In the genomic region with DNA sequence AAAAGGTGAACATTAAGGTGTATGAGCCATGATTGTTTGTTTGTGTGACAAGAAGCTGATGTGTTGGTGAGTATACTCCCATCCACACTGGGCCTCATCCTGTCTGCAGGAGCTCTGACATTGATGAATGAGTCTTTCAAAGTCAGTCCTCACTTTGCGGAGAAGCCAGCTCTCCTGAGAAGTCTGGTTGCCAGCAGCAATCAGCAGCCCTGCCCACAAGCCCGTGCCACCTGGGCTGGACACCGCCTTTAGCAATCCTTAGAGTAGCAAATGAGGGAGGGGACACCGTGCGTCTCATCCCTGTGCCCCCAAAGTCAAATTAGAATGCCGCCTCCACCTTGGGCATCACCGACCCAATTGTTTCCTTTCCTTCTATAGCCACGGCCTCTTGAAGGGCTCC, we compare ENCODE assay signal across 27 cellular contexts.
DNase-seq lines count a peak whose midpoint lies in the region; ATAC-seq, FAIRE-seq and TF ChIP-seq lines count a peak whose summit lies in the region.
"Had no signal": no experiment of that assay in that cellular context is flagged by ENCODE, and none has a peak within 500 bp of the region (broad histone marks: within the 10 kb centered on the region; RNA-seq: fewer than 3 reads in every experiment).

No MANE protein-coding gene starts in this region.

- TF ChIP-seq CTCF in K562 (IDR thresholded peaks at IDR 0.05 in 2 of 3, conservative IDR thresholded peaks at IDR 0.05 in 1 of 3; ENCODE audit: insufficient read depth in 2 of 3, low read depth in 1 of 3, low read length in 3 of 3) (no peak), esophagus squamous epithelium (IDR thresholded peaks at IDR 0.05) (no peak), spleen (IDR thresholded peaks at IDR 0.05 in 8 of 11, conservative IDR thresholded peaks at IDR 0.05 in 3 of 11) (no peak), body of pancreas (IDR thresholded peaks at IDR 0.05) (no peak)

- TF ChIP-seq EP300 in K562 (IDR thresholded peaks at IDR 0.05; ENCODE audit: low read length) = no peak

- no peak overlapping the region for H3K4me2 ChIP-seq in K562 (ENCODE audit: insufficient read depth, low read length)
- H3K4me2 ChIP-seq: A549 had no signal

- FAIRE-seq in K562 (lab: Jason Lieb, UNC) = no peak
- FAIRE-seq: A549, G401.6, GM12878, GM18507, H1 had no signal

- H3K36me3 ChIP-seq in K562 (ENCODE audit: control insufficient read depth, insufficient read depth, low read length) = no peaks in the 10 kb centered on the region
- H3K36me3 ChIP-seq in esophagus squamous epithelium = no peaks in the 10 kb centered on the region
- no peaks in the 10 kb centered on the region for H3K36me3 ChIP-seq in spleen
- H3K36me3 ChIP-seq in body of pancreas (replicated peaks in 1 of 2; ENCODE audit: insufficient read depth in 1 of 2, low read depth in 2 of 2) = no peaks in the 10 kb centered on the region
- H3K36me3 ChIP-seq: BE2C; BLaER1 treated with 17β-estradiol and CSF1 and Interleukin-3, amounts not matched to agents 10 nM and 100 nM had no signal

- H4K20me1 ChIP-seq in K562 (replicated peaks; ENCODE audit: control insufficient read depth, insufficient read depth, low read length) = peaks cover under 1% of the 10 kb centered on the region; the same call in 1 of the 2 replicates
- H4K20me1 ChIP-seq: BLaER1 treated with 17β-estradiol and CSF1 and Interleukin-3, amounts not matched to agents 10 nM and 100 nM had no signal

- no peak overlapping the region for H2AFZ ChIP-seq in K562 (ENCODE audit: low read depth, low read length)
- H2AFZ ChIP-seq: GM23248 had no signal

- no peaks in the 10 kb centered on the region for H3K79me2 ChIP-seq in K562 (ENCODE audit: control insufficient read depth, insufficient read depth, low read length)

- no peak for DNase-seq in HEK293T (ENCODE audit: extremely low spot score)
- DNase-seq in K562 (ENCODE audit: extremely low read depth in 1 of 4, low spot score in 3 of 4) = no peak
- no peak for DNase-seq in esophagus squamous epithelium (lab: John Stamatoyannopoulos, UW)
- DNase-seq in spleen = peak; percentile 64
- DNase-seq in body of pancreas = no peak
- no peak for DNase-seq in GF-D8 (lab: John Stamatoyannopoulos, UW)
- DNase-seq in H4 (ENCODE audit: low spot score) = no peak
- DNase-seq: 8988T; ACHN; AML-193; BE2C; Calu3; CD4-positive, alpha-beta T cell; CD8-positive, alpha-beta memory T cell; DMS153; DND-41; GM23248; H9; HFFc6 had no signal

- in situ Hi-C loops in K562 (cut with MboI) = no loop called here

- POLR2A ChIA-PET in HEK293T (lab: Yijun Ruan, JAX) (no interaction called here), K562 (lab: Yijun Ruan, JAX) (no interaction called here)

- ATAC-seq in K562 = no peak
- ATAC-seq in body of pancreas = no peak
- no peak for ATAC-seq in esophagus mucosa
- ATAC-seq: A549, GM12878, HCT116 had no signal

- H3K27ac ChIP-seq in K562 (ENCODE audit: extremely low read depth, low read depth, low read length) = no peak overlapping the region
- H3K27ac ChIP-seq in esophagus squamous epithelium = peak overlapping the region in 3 of 4 donors; percentile 30 to 77 (median 47)
- no peak overlapping the region for H3K27ac ChIP-seq in spleen
- no peak overlapping the region for H3K27ac ChIP-seq in body of pancreas
- H3K27ac ChIP-seq: A549; BLaER1 treated with 17β-estradiol and CSF1 and Interleukin-3, amounts not matched to agents 10 nM and 100 nM; GM23248 had no signal

- H3K4me3 ChIP-seq in K562 = no peak overlapping the region
- no peak overlapping the region for H3K4me3 ChIP-seq in esophagus squamous epithelium
- no peak overlapping the region for H3K4me3 ChIP-seq in spleen
- H3K4me3 ChIP-seq in body of pancreas = no peak overlapping the region
- H3K4me3 ChIP-seq: A549; BLaER1 treated with 17β-estradiol and CSF1 and Interleukin-3, amounts not matched to agents 10 nM and 100 nM; GM12878; GM23248 had no signal

- H3K9me3 ChIP-seq in K562 (replicated peaks; ENCODE audit: control insufficient read depth, insufficient read depth, low read depth, low read length) (no peaks in the 10 kb centered on the region), esophagus squamous epithelium (no peaks in the 10 kb centered on the region), spleen (no peaks in the 10 kb centered on the region), body of pancreas (no peaks in the 10 kb centered on the region)
- H3K9me3 ChIP-seq: A549; BE2C; BLaER1 treated with 17β-estradiol and CSF1 and Interleukin-3, amounts not matched to agents 10 nM and 100 nM had no signal

- intact Hi-C loops in K562 (cut with micrococcal nuclease) = no loop called here
- intact Hi-C loops in esophagus squamous epithelium (cut with DNase I) = no loop called here
- intact Hi-C loops in spleen (cut with DNase I; ENCODE audit: low total_unique reads) = no loop called here
- intact Hi-C loops in body of pancreas (cut with DNase I) = no loop called here

- TF ChIP-seq POLR2A in K562 (conservative IDR thresholded peaks at IDR 0.05) = no peak
- TF ChIP-seq POLR2A in esophagus squamous epithelium (IDR thresholded peaks at IDR 0.05) = no peak
- no peak for TF ChIP-seq POLR2A in spleen (IDR thresholded peaks at IDR 0.05)
- no peak for TF ChIP-seq POLR2A in body of pancreas (IDR thresholded peaks at IDR 0.05)

- TF ChIP-seq RAD21 in K562 (CRISPR knock-in tag; conservative IDR thresholded peaks at IDR 0.05 in 1 of 2, IDR thresholded peaks at IDR 0.05 in 1 of 2) = no peak

- CTCF ChIA-PET in HEK293T (lab: Yijun Ruan, JAX) (no interaction called here), K562 (lab: Yijun Ruan, JAX; ENCODE audit: low intra/inter-chr PET ratio) (no interaction called here)

- H3K4me1 ChIP-seq in K562 (replicated peaks in 1 of 2; ENCODE audit: control insufficient read depth in 2 of 2, insufficient read depth in 2 of 2, low read length in 2 of 2) = no peaks in the 10 kb centered on the region
- peaks cover 5 to 69% (median 23%) of the 10 kb centered on the region in 3 donors for H3K4me1 ChIP-seq in esophagus squamous epithelium
- H3K4me1 ChIP-seq in spleen = peaks cover 0 to 4% (median 0%) of the 10 kb centered on the region in 6 donors
- H3K4me1 ChIP-seq in body of pancreas = peaks cover 47% of the 10 kb centered on the region
- H3K4me1 ChIP-seq: A549 had no signal

- no peaks in the 10 kb centered on the region for H3K9me1 ChIP-seq in K562 (ENCODE audit: control insufficient read depth, insufficient read depth, low read length)

- H3K27me3 ChIP-seq in K562 (ENCODE audit: control insufficient read depth in 2 of 2, insufficient read depth in 2 of 2, low read length in 2 of 2) (peaks cover 5 to 34% of the 10 kb centered on the region in 2 experiments; a peak in 3 of 5 replicates), esophagus squamous epithelium (peaks cover 0 to 13% (median 0%) of the 10 kb centered on the region in 4 donors), spleen (replicated peaks in 1 of 7) (peaks cover 0 to 10% (median 0%) of the 10 kb centered on the region in 7 donors), body of pancreas (no peaks in the 10 kb centered on the region)
- H3K27me3 ChIP-seq: BE2C; BLaER1 treated with 17β-estradiol and CSF1 and Interleukin-3, amounts not matched to agents 10 nM and 100 nM had no signal

- WGBS in K562 (ENCODE audit: insufficient coverage, low coverage, missing lambda C conversion rate) = 1% methylated on average over 8 of the region's 8 CpGs
- WGBS in esophagus squamous epithelium, 2 donors = 55 to 73% methylated on average over 3 to 6 of the region's 8 CpGs
- 81 to 93% (median 85%) methylated on average over 8 of the region's 8 CpGs for WGBS in spleen, 5 donors
- 77 to 87% methylated on average over 7 to 8 of the region's 8 CpGs for WGBS in body of pancreas, 2 donors

- H3K9ac ChIP-seq in K562 (ENCODE audit: insufficient read depth in 1 of 2, low read depth in 2 of 2, low read length in 2 of 2) = no peak overlapping the region
- H3K9ac ChIP-seq: BLaER1 treated with 17β-estradiol and CSF1 and Interleukin-3, amounts not matched to agents 10 nM and 100 nM; GM23248 had no signal

- BruUV-seq in K562 (replicated peaks; lab: Mats Ljungman, UMichigan) = no TSS peak

TF ChIP-seq in HEK293T, 16 proteins besides CTCF, POLR2A, EP300 and RAD21:
- TF ChIP-seq SP1 (IDR thresholded peaks at IDR 0.05) = no peak
- TF ChIP-seq, protein P1, sequence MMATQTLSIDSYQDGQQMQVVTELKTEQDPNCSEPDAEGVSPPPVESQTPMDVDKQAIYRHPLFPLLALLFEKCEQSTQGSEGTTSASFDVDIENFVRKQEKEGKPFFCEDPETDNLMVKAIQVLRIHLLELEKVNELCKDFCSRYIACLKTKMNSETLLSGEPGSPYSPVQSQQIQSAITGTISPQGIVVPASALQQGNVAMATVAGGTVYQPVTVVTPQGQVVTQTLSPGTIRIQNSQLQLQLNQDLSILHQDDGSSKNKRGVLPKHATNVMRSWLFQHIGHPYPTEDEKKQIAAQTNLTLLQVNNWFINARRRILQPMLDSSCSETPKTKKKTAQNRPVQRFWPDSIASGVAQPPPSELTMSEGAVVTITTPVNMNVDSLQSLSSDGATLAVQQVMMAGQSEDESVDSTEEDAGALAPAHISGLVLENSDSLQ (IDR thresholded peaks at IDR 0.05) = peak; percentile 40; the same call in 1 of the 2 replicates

TF ChIP-seq in K562, 482 proteins besides CTCF, POLR2A, EP300 and RAD21:
- TF ChIP-seq ZBTB17 (CRISPR knock-in tag; IDR thresholded peaks at IDR 0.05) (no peak), ZNF224 (CRISPR knock-in tag; IDR thresholded peaks at IDR 0.05) (no peak), NEUROD1 (IDR thresholded peaks at IDR 0.05; ENCODE audit: borderline replicate concordance, low read depth, low read length, partially characterized antibody) (no peak)
- TF ChIP-seq, protein P1 (IDR thresholded peaks at IDR 0.05) = peak; percentile 31; the same call in 1 of the 2 replicates
TF ChIP-seq in K562: peak in this region for 1.

Comparison
In these comparisons a context has a peak if more than half of its experiments do, and no peak if none do; other contexts are left out.
1. H3K27ac ChIP-seq: peak in esophagus squamous epithelium (3 of 4); none in K562 (single experiment), spleen (0 of 8) and body of pancreas (0 of 4).